10 cellular contexts compared by ENCODE assay signal in genomic region chr10:102322914-102323313, GRCh38.
DNase-seq lines count a peak whose midpoint lies in the region; ATAC-seq and TF ChIP-seq lines count a peak whose summit lies in the region.
"Had no signal": no experiment of that assay in that cellular context is flagged by ENCODE, and none has a peak within 500 bp of the region (broad histone marks: within the 10 kb centered on the region; RNA-seq: fewer than 3 reads in every experiment).

No MANE protein-coding gene starts in this region.

- H4K20me1 ChIP-seq in mammary epithelial cell (ENCODE audit: insufficient read depth, low read length) = no peaks in the 10 kb centered on the region

- H3K4me1 ChIP-seq in mammary epithelial cell (ENCODE audit: insufficient read depth, low read length) = no peaks in the 10 kb centered on the region

- H3K4me3 Mint-ChIP-seq in MCF 10A (ENCODE audit: unreplicated experiment) = no peak overlapping the region
- H3K4me3 Mint-ChIP-seq: brain had no signal

- CTCF ChIA-PET in MCF 10A (lab: Yijun Ruan, JAX) = interaction anchor here (0.6 to 1.0 kb wide), 3 partner anchors 19 to 56 kb away, joined by 4 to 6 read pairs (median 6); no protein-coding TSS in a partner anchor
- CTCF ChIA-PET in mammary epithelial cell (lab: Charles Lee; ENCODE audit: low non-redundant PET) = no interaction called here

- H3K4me1 Mint-ChIP-seq in MCF 10A (ENCODE audit: insufficient read depth, unreplicated experiment) = peaks cover 17% of the 10 kb centered on the region

- in situ Hi-C loops in mammary epithelial cell (cut with MboI; ENCODE audit: low sequenced_read_pairs in 2 of 2) = no loop called here

- H3K27ac ChIP-seq in mammary epithelial cell (ENCODE audit: insufficient read depth, low read depth, low read length) = no peak overlapping the region

- no peak overlapping the region for H3K4me2 ChIP-seq in mammary epithelial cell (ENCODE audit: insufficient read depth, low read depth, low read length)

- intact Hi-C loops in MCF 10A (cut with micrococcal nuclease) = no loop called here
- intact Hi-C loops in mammary epithelial cell (cut with micrococcal nuclease) = no loop called here

- WGBS in mammary epithelial cell (ENCODE audit: low coverage, missing lambda C conversion rate) = 100% methylated on average over 2 of the region's 2 CpGs

- H3K27me3 ChIP-seq in H7 (ENCODE audit: control insufficient read depth, insufficient read depth, low read length) (no peaks in the 10 kb centered on the region), mammary epithelial cell (ENCODE audit: insufficient read depth, low read length) (no peaks in the 10 kb centered on the region)

- no peak overlapping the region for H2AFZ ChIP-seq in mammary epithelial cell (ENCODE audit: low read depth, low read length)

- no peak overlapping the region for H3K27ac Mint-ChIP-seq in activated naive CD4-positive, alpha-beta T cell treated with anti-CD3 and anti-CD28 coated beads, Interleukin-2, amount 50 U/mL, for 72 hours
- H3K27ac Mint-ChIP-seq in MCF 10A (ENCODE audit: low read depth, unreplicated experiment) = no peak overlapping the region

- no peaks in the 10 kb centered on the region for H3K27me3 Mint-ChIP-seq in MCF 10A (ENCODE audit: insufficient read depth, unreplicated experiment)
- H3K27me3 Mint-ChIP-seq: brain had no signal

- peak; percentile 64 to 96 for ATAC-seq in activated naive CD4-positive, alpha-beta T cell treated with anti-CD3 and anti-CD28 coated beads, Interleukin-2, amount 50 U/mL, for 72 hours

- H3K36me3 ChIP-seq in H7 (replicated peaks; ENCODE audit: control insufficient read depth, insufficient read depth, low read length) (no peaks in the 10 kb centered on the region), mammary epithelial cell (ENCODE audit: insufficient read depth, low read length) (no peaks in the 10 kb centered on the region)

- TF ChIP-seq CTCF in MCF 10A (IDR thresholded peaks at IDR 0.05; ENCODE audit: unreplicated experiment) (no peak), mammary epithelial cell (conservative IDR thresholded peaks at IDR 0.05 in 1 of 2, IDR thresholded peaks at IDR 0.05 in 1 of 2; ENCODE audit: extremely low read depth in 1 of 2, insufficient read depth in 1 of 2, low read depth in 1 of 2, low read length in 2 of 2) (no peak)

- no peaks in the 10 kb centered on the region for H3K9me3 Mint-ChIP-seq in activated naive CD4-positive, alpha-beta T cell treated with anti-CD3 and anti-CD28 coated beads, Interleukin-2, amount 50 U/mL, for 72 hours
- H3K9me3 Mint-ChIP-seq in MCF 10A (ENCODE audit: unreplicated experiment) = no peaks in the 10 kb centered on the region
- H3K9me3 Mint-ChIP-seq: brain had no signal

- POLR2A ChIA-PET in MCF 10A (lab: Yijun Ruan, JAX) = interaction anchor here (0.9 kb wide), 1 partner anchor 54 kb away, joined by 3 read pairs; no protein-coding TSS in a partner anchor

- dilution Hi-C loops in mammary epithelial cell (cut with HindIII; ENCODE audit: low sequenced_read_pairs) = no loop called here

- no peak overlapping the region for H3K4me3 ChIP-seq in H7 (ENCODE audit: insufficient read depth, low read depth, low read length)
- no peak overlapping the region for H3K4me3 ChIP-seq in mammary epithelial cell (replicated peaks in 1 of 3; ENCODE audit: insufficient read depth in 1 of 3, low read depth in 2 of 3, low read length in 3 of 3)

- H3K9me3 ChIP-seq in mammary epithelial cell (replicated peaks; ENCODE audit: insufficient read depth, low read length) = no peaks in the 10 kb centered on the region

- H3K36me3 Mint-ChIP-seq in activated naive CD4-positive, alpha-beta T cell treated with anti-CD3 and anti-CD28 coated beads, Interleukin-2, amount 50 U/mL, for 72 hours = no peaks in the 10 kb centered on the region
- H3K36me3 Mint-ChIP-seq in MCF 10A (ENCODE audit: insufficient read depth, unreplicated experiment) = no peaks in the 10 kb centered on the region

- peak; percentile 13 for DNase-seq in GM19238 (ENCODE audit: insufficient read length, low spot score)
- peak; percentile 66 for DNase-seq in RPMI7951 (ENCODE audit: low read depth)
- peak in 1 of 2 donors; percentile 62 for DNase-seq in activated naive CD4-positive, alpha-beta T cell treated with anti-CD3 and anti-CD28 coated beads, Interleukin-2, amount 50 U/mL, for 72 hours (ENCODE audit: low spot score in 2 of 2)
- DNase-seq in stimulated activated CD4-positive, alpha-beta T cell treated with anti-CD3 and anti-CD28 coated beads, Interleukin-2, amount 100 ng/mL, for 24 hours = peak; percentile 23 to 41
- DNase-seq in H7 = no peak
- no peak for DNase-seq in MCF 10A (ENCODE audit: unreplicated experiment)
- no peak for DNase-seq in NCI-H1417 (lab: John Stamatoyannopoulos, UW)
- no peak for DNase-seq in mammary epithelial cell
- DNase-seq: NCI-H1930 had no signal

- no TSS peak for BruUV-seq in MCF 10A (replicated peaks; lab: Mats Ljungman, UMichigan)
- no TSS peak for BruUV-seq in mammary epithelial cell (replicated peaks; lab: Mats Ljungman, UMichigan)

- peaks cover 56% of the 10 kb centered on the region for H3K79me2 ChIP-seq in mammary epithelial cell (ENCODE audit: insufficient read depth, low read length)

- no peak overlapping the region for H3K9ac ChIP-seq in mammary epithelial cell (ENCODE audit: insufficient read depth, low read length)

Comparison
In these comparisons a context has a peak if more than half of its experiments do, and no peak if none do; other contexts are left out.
1. DNase-seq: peak in GM19238 (single experiment), RPMI7951 (single experiment) and stimulated activated CD4-positive, alpha-beta T cell treated with anti-CD3 and anti-CD28 coated beads, Interleukin-2, amount 100 ng/mL, for 24 hours (2 of 2); none in H7 (single experiment), MCF 10A (single experiment), NCI-H1417 (0 of 3) and mammary epithelial cell (single experiment).